ENCODE assay signal across 2 cellular contexts in genomic region chr14:94728440-94728839, GRCh38. TPM values are rescaled to one million over a fixed set of nuclear protein-coding genes. Genes with fewer than 3 reads are reported as not detected.
"Had no signal": no experiment of that assay in that cellular context is flagged by ENCODE, and none has a peak within 500 bp of the region (broad histone marks: within the 10 kb centered on the region; RNA-seq: fewer than 3 reads in every experiment).

No MANE protein-coding gene starts in this region.

RNA-seq across cellular contexts. Expression of gene GSC, which starts 41.5 kb away (rescaled TPM):
- total RNA-seq: H9, HFFc6 had no signal
